In the genomic region with DNA sequence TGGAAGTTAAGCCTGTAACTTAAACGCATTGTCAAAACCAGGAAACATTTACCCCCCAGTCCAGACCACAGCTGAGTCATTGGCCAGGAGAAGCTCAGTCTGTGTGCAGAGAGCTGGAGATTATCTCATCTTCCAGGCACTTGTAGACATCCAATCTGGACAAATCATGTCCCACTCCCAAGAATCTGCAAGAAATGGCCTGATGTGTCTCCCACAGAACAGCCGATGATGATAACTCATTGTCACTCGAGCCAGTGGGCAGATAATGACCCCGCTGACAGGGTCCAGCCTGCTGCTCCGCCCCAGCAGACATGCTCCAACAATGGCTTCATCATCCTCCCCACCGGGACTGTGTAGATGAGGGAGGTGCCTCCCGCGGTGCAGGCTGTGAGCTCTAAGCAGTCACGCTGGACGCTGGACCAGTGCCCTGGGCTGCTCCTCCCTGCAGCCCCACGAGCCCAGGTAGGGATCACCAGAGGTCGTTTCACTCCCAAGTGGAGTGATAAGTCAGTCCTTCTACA, we compare ENCODE assay signal across 13 cellular contexts.
DNase-seq lines count a peak whose midpoint lies in the region; ATAC-seq and TF ChIP-seq lines count a peak whose summit lies in the region.
"Had no signal": no experiment of that assay in that cellular context is flagged by ENCODE, and none has a peak within 500 bp of the region (broad histone marks: within the 10 kb centered on the region; RNA-seq: fewer than 3 reads in every experiment).

No MANE protein-coding gene starts in this region.

- H3K4me1 Mint-ChIP-seq in endothelial cell (ENCODE audit: unreplicated experiment): peaks cover 22% of the 10 kb centered on the region
- H3K4me1 Mint-ChIP-seq in naive thymus-derived CD8-positive, alpha-beta T cell: peaks cover 4 to 8% (median 7%) of the 10 kb centered on the region in 4 donors

- H3K27ac ChIP-seq in RWPE2 (ENCODE audit: poor library complexity, severe bottlenecking): peak overlapping the region; percentile 58
- H3K27ac ChIP-seq: esophagus squamous epithelium, pancreas had no signal

- no peak overlapping the region for H3K27ac Mint-ChIP-seq in endothelial cell (ENCODE audit: unreplicated experiment)
- no peak overlapping the region for H3K27ac Mint-ChIP-seq in naive thymus-derived CD8-positive, alpha-beta T cell
- H3K27ac Mint-ChIP-seq: T-helper 17 cell had no signal

- no peaks in the 10 kb centered on the region for H3K9me3 Mint-ChIP-seq in endothelial cell (ENCODE audit: unreplicated experiment)
- peaks cover 0 to 9% (median 0%) of the 10 kb centered on the region in 9 donors for H3K9me3 Mint-ChIP-seq in naive thymus-derived CD8-positive, alpha-beta T cell

- ATAC-seq in RWPE2 (ENCODE audit: low read depth): peak; percentile 83
- no peak for ATAC-seq in naive thymus-derived CD8-positive, alpha-beta T cell
- ATAC-seq: T-helper 17 cell had no signal

- H3K36me3 ChIP-seq in RWPE2 (ENCODE audit: low read depth): no peaks in the 10 kb centered on the region
- H3K36me3 ChIP-seq: esophagus squamous epithelium, pancreas had no signal

- TF ChIP-seq CTCF in RWPE2 (IDR thresholded peaks at IDR 0.05; ENCODE audit: poor library complexity, severe bottlenecking): no peak
- TF ChIP-seq CTCF in fibroblast of the aortic adventitia (IDR thresholded peaks at IDR 0.05; ENCODE audit: insufficient read depth, low read length): no peak
- no peak for TF ChIP-seq CTCF in endothelial cell (IDR thresholded peaks at IDR 0.05; ENCODE audit: unreplicated experiment)

- peaks cover 4% of the 10 kb centered on the region for H3K27me3 Mint-ChIP-seq in endothelial cell (ENCODE audit: unreplicated experiment)
- H3K27me3 Mint-ChIP-seq in naive thymus-derived CD8-positive, alpha-beta T cell: peaks cover 18 to 57% (median 45%) of the 10 kb centered on the region in 5 donors

- H3K36me3 Mint-ChIP-seq in endothelial cell (ENCODE audit: low read depth, unreplicated experiment): no peaks in the 10 kb centered on the region
- H3K36me3 Mint-ChIP-seq in naive thymus-derived CD8-positive, alpha-beta T cell: no peaks in the 10 kb centered on the region

- DNase-seq in GM04504 (ENCODE audit: low read depth): peak; percentile 71
- DNase-seq in RWPE2 (ENCODE audit: low spot score): no peak
- peak; percentile 88 for DNase-seq in fibroblast of the aortic adventitia (ENCODE audit: low read depth)
- DNase-seq in retina: peak; percentile 54
- no peak for DNase-seq in endothelial cell (ENCODE audit: low spot score)
- no peak for DNase-seq in NCI-H1436 treated with DMSO at 0.1 percent for 48 hours (lab: John Stamatoyannopoulos, UW)
- DNase-seq in naive thymus-derived CD8-positive, alpha-beta T cell: no peak
- no peak for DNase-seq in GM19240 (ENCODE audit: insufficient read length, low spot score)
- DNase-seq: activated gamma-delta T cell treated with Interleukin-2 at 50 U/mL for 16 hours, esophagus squamous epithelium, NCI-H2081, pancreas, T-helper 17 cell had no signal

- no peaks in the 10 kb centered on the region for H3K9me3 ChIP-seq in RWPE2 (ENCODE audit: severe bottlenecking)
- H3K9me3 ChIP-seq: esophagus squamous epithelium, pancreas had no signal

- no peak overlapping the region for H3K4me3 Mint-ChIP-seq in endothelial cell (ENCODE audit: unreplicated experiment)
- H3K4me3 Mint-ChIP-seq in naive thymus-derived CD8-positive, alpha-beta T cell: no peak overlapping the region
- H3K4me3 Mint-ChIP-seq: T-helper 17 cell had no signal

- peaks cover 9% of the 10 kb centered on the region for H3K4me1 ChIP-seq in RWPE2 (ENCODE audit: insufficient read depth, poor library complexity, severe bottlenecking)
- H3K4me1 ChIP-seq: esophagus squamous epithelium, pancreas had no signal

- POLR2A ChIA-PET in naive thymus-derived CD8-positive, alpha-beta T cell (lab: Charles Lee): no interaction called here

- no peaks in the 10 kb centered on the region for H3K27me3 ChIP-seq in RWPE2 (ENCODE audit: insufficient read depth, poor library complexity, severe bottlenecking)
- H3K27me3 ChIP-seq: pancreas had no signal

- no peak overlapping the region for H3K4me3 ChIP-seq in RWPE2 (ENCODE audit: severe bottlenecking)
- peak overlapping the region; percentile 31 for H3K4me3 ChIP-seq in fibroblast of the aortic adventitia (ENCODE audit: low read depth, low read length)
- H3K4me3 ChIP-seq: esophagus squamous epithelium, pancreas had no signal

Comparison
In these comparisons a context has a peak if more than half of its experiments do, and no peak if none do; other contexts are left out.
1. DNase-seq: peak in GM04504 (single experiment), fibroblast of the aortic adventitia (single experiment) and retina (single experiment); none in RWPE2 (single experiment), endothelial cell (single experiment), NCI-H1436 treated with DMSO at 0.1 percent for 48 hours (single experiment), naive thymus-derived CD8-positive, alpha-beta T cell (0 of 10) and GM19240 (single experiment).